14 cellular contexts compared by ENCODE assay signal in the genomic region with DNA sequence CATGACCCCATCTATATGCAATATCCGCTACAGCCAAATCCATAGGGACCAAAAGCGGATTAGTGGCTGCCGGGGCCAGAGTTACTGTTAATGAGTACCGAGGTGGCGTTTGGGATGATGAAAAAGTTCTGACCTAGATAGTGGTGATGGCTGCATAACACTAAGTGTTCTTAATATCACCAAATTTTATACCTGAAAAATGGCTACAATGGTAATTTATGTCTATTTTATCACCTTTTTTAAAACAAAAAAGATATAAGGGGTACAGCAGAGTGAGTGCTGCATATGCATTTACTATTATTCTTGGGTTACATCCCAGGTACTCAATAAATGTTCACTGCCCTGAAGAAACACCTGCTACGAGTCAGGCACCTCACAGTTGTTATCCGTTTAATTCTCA. TPM values are rescaled to one million over a fixed set of nuclear protein-coding genes. Genes with fewer than 3 reads are reported as not detected.
DNase-seq lines count a peak whose midpoint lies in the region; ATAC-seq and TF ChIP-seq lines count a peak whose summit lies in the region.
"Had no signal": no experiment of that assay in that cellular context is flagged by ENCODE, and none has a peak within 500 bp of the region (broad histone marks: within the 10 kb centered on the region; RNA-seq: fewer than 3 reads in every experiment).

No MANE protein-coding gene starts in this region.

- WGBS in thyroid gland, 2 donors = 75 to 83% methylated on average over 7 of the region's 7 CpGs

- no peak overlapping the region for H3K27ac ChIP-seq in Panc1 (ENCODE audit: low read length)
- H3K27ac ChIP-seq in thyroid gland = no peak overlapping the region
- H3K27ac ChIP-seq: SK-N-MC had no signal

- DNase-seq in AG08396 (ENCODE audit: low spot score) (peak; percentile 4), Panc1 (ENCODE audit: low read depth, low spot score) (no peak), erythroblast (lab: John Stamatoyannopoulos, UW) (peak; percentile 72 to 73), Right ventricle myocardium inferior (ENCODE audit: missing footprints) (no peak), thyroid gland (no peak)
- no peak for DNase-seq in activated naive CD4-positive, alpha-beta T cell treated with anti-CD3 and anti-CD28 coated beads, Interleukin-2, amount 50 U/mL, for 16 hours
- DNase-seq: DMS79, KG1, NCI-H1105 treated with DMSO at 0.1 percent for 48 hours, NCI-H1694 had no signal

- TSS peak; percentile 59 for BruUV-seq in Panc1 (replicated peaks; lab: Mats Ljungman, UMichigan)

- H3K27me3 ChIP-seq in Panc1 (ENCODE audit: control insufficient read depth, insufficient read depth, low read length) (no peaks in the 10 kb centered on the region), thyroid gland (peaks cover 23% of the 10 kb centered on the region)

- ATAC-seq in Panc1 (no peak), Right ventricle myocardium inferior (no peak)

- H3K36me3 ChIP-seq in Panc1 (ENCODE audit: control insufficient read depth, insufficient read depth, low read length) (no peaks in the 10 kb centered on the region), thyroid gland (no peaks in the 10 kb centered on the region)

- TF ChIP-seq POLR2A in erythroblast (IDR thresholded peaks at IDR 0.05; ENCODE audit: low read length) (peak; percentile 91), thyroid gland (IDR thresholded peaks at IDR 0.05) (no peak)

- H3K9me3 ChIP-seq in Panc1 (ENCODE audit: control insufficient read depth, insufficient read depth, low read depth, low read length) (no peaks in the 10 kb centered on the region), thyroid gland (no peaks in the 10 kb centered on the region)

- TF ChIP-seq CTCF in Panc1 (IDR thresholded peaks at IDR 0.05) (no peak), thyroid gland (IDR thresholded peaks at IDR 0.05) (no peak)

- intact Hi-C loops in Panc1 (cut with micrococcal nuclease; ENCODE audit: unreplicated experiment) = no loop called here
- intact Hi-C loops in Right ventricle myocardium inferior (cut with DNase I) = no loop called here
- intact Hi-C loops in thyroid gland (cut with DNase I) = no loop called here

- CTCF ChIA-PET in Panc1 (lab: Charles Lee) = no interaction called here

- in situ Hi-C loops in Panc1 (cut with HindIII; ENCODE audit: low pct_unique_long_range_greater_than_20kb, low sequenced_read_pairs) = no loop called here

- POLR2A ChIA-PET in Panc1 (lab: Charles Lee) = no interaction called here

- H3K4me3 ChIP-seq in Panc1 (ENCODE audit: low read depth in 2 of 2, low read length in 2 of 2) = no peak overlapping the region
- H3K4me3 ChIP-seq in thyroid gland (replicated peaks in 1 of 3) = no peak overlapping the region
- H3K4me3 ChIP-seq: SK-N-MC had no signal

- H3K4me1 ChIP-seq in Panc1 (ENCODE audit: control insufficient read depth, insufficient read depth, low read length) = peaks cover 6% of the 10 kb centered on the region; the same call in 1 of the 2 replicates
- H3K4me1 ChIP-seq in thyroid gland = peaks cover 10 to 18% of the 10 kb centered on the region in 2 donors

RNA-seq across cellular contexts. Expression of a gene that starts 0.8 kb away (rescaled TPM):
- total RNA-seq in Panc1 (2021; ENCODE audit: unreplicated experiment) = 10.4 TPM
- polyA plus RNA-seq in Panc1 (2012; ENCODE audit: insufficient read length) = 22.1 TPM
- total RNA-seq in Right ventricle myocardium inferior = not detected
- not detected for total RNA-seq in thyroid gland
- total RNA-seq: OCI-LY7 had no signal

RNA-seq across cellular contexts. Expression of a gene that starts 3.0 kb away (rescaled TPM):
- total RNA-seq in Panc1 (2021; ENCODE audit: unreplicated experiment) = 4.4 TPM
- polyA plus RNA-seq in Panc1 (2012; ENCODE audit: insufficient read length) = 4.1 TPM
- 91.7 TPM for total RNA-seq in Right ventricle myocardium inferior
- total RNA-seq in thyroid gland = 100 to 1,000 TPM in 1 of 4 donors, 10 to 100 TPM in 1, not detected in 2; 16.5 to 110 TPM
- total RNA-seq: GM23338, OCI-LY7 had no signal

RNA-seq across cellular contexts. Expression of a gene that starts 6.8 kb away (rescaled TPM):
- total RNA-seq in Panc1 (2021; ENCODE audit: unreplicated experiment) = not detected
- polyA plus RNA-seq in Panc1 (2012; ENCODE audit: insufficient read length) = not detected
- total RNA-seq in Right ventricle myocardium inferior = 86.1 TPM
- 100 to 1,000 TPM in 1 of 4 donors, 10 to 100 TPM in 3; 21.2 to 136 (median 51.3) TPM for total RNA-seq in thyroid gland
- total RNA-seq: NCI-H460, OCI-LY7 had no signal

RNA-seq across cellular contexts. Expression of a gene that starts 13.7 kb away (rescaled TPM):
- not detected for total RNA-seq in Panc1 (2021; ENCODE audit: unreplicated experiment)
- not detected for polyA plus RNA-seq in Panc1 (2012; ENCODE audit: insufficient read length)
- not detected for total RNA-seq in Right ventricle myocardium inferior
- total RNA-seq in thyroid gland = not detected
- total RNA-seq: GM23338, NCI-H460, OCI-LY7 had no signal
- polyA plus RNA-seq: GM23338 had no signal

RNA-seq across cellular contexts. Expression of a gene that starts 27.0 kb away (rescaled TPM):
- total RNA-seq in Panc1 (2021; ENCODE audit: unreplicated experiment) (1.1 TPM), Right ventricle myocardium inferior (not detected), thyroid gland (not detected)
- polyA plus RNA-seq in Panc1 (2012; ENCODE audit: insufficient read length) = not detected
- total RNA-seq: GM23338, NCI-H460, OCI-LY7 had no signal

Comparison
In these comparisons a context has a peak if more than half of its experiments do, and no peak if none do; other contexts are left out.
1. DNase-seq: peak in AG08396 (single experiment) and erythroblast (2 of 2); none in Panc1 (single experiment), Right ventricle myocardium inferior (single experiment), activated naive CD4-positive, alpha-beta T cell treated with anti-CD3 and anti-CD28 coated beads, Interleukin-2, amount 50 U/mL, for 16 hours (single experiment) and thyroid gland (0 of 2).